In genomic region chr10:93397020-93397419, GRCh38 we compare ENCODE assay signal across 16 cellular contexts.
DNase-seq lines count a peak whose midpoint lies in the region; ATAC-seq and TF ChIP-seq lines count a peak whose summit lies in the region.
"Had no signal": no experiment of that assay in that cellular context is flagged by ENCODE, and none has a peak within 500 bp of the region (broad histone marks: within the 10 kb centered on the region; RNA-seq: fewer than 3 reads in every experiment).

No MANE protein-coding gene starts in this region.

- TF ChIP-seq EP300 in gastroesophageal sphincter (IDR thresholded peaks at IDR 0.05) = no peak

- WGBS in gastroesophageal sphincter (ENCODE audit: low coverage in 1 of 2), 2 donors = 27 to 30% methylated on average over 6 of the region's 6 CpGs
- 77 to 79% methylated on average over 6 of the region's 6 CpGs for WGBS in GM23248 (ENCODE audit: low coverage in 1 of 2, low lambda C conversion rate in 2 of 2, missing lambda C conversion rate in 2 of 2), 2 experiments

- H3K27me3 ChIP-seq in gastroesophageal sphincter = no peaks in the 10 kb centered on the region
- no peaks in the 10 kb centered on the region for H3K27me3 ChIP-seq in rectal smooth muscle tissue (ENCODE audit: control insufficient read depth, insufficient read depth, low read length)
- no peaks in the 10 kb centered on the region for H3K27me3 ChIP-seq in GM23248 (replicated peaks; ENCODE audit: insufficient read depth)
- H3K27me3 ChIP-seq: BE2C had no signal

- peaks cover 61% of the 10 kb centered on the region for H3K4me1 Mint-ChIP-seq in chondrocyte (ENCODE audit: low read depth)

- no peaks in the 10 kb centered on the region for H3K9me2 ChIP-seq in GM23248 (ENCODE audit: insufficient read depth)

- H3K9ac ChIP-seq in rectal smooth muscle tissue (ENCODE audit: low read length) (no peak overlapping the region), GM23248 (no peak overlapping the region)

- in situ Hi-C loops in GM23248 (cut with MboI) = no loop called here

- H4K20me1 ChIP-seq in GM23248 (ENCODE audit: insufficient read depth) = no peaks in the 10 kb centered on the region

- no peak for DNase-seq in chondrocyte (ENCODE audit: low spot score)
- no peak for DNase-seq in left lobe of liver (ENCODE audit: low spot score)
- DNase-seq in NCI-H2107 treated with DMSO at 0.1 percent for 48 hours (lab: John Stamatoyannopoulos, UW; ENCODE audit: unreplicated experiment) = no peak
- DNase-seq in GM23248 = no peak
- DNase-seq in AML-193 (lab: John Stamatoyannopoulos, UW) = no peak
- DNase-seq: BE2C; CD4-positive, alpha-beta T cell; DMS53; NCI-H1417 treated with DMSO at 0.1 percent for 48 hours; NCI-H1930; NCI-H2171 treated with DMSO at 0.1 percent for 48 hours; NCI-H510A; NCI-H82 had no signal

- H3K4me1 ChIP-seq in gastroesophageal sphincter (peaks cover 0 to 34% (median 3%) of the 10 kb centered on the region in 3 donors), rectal smooth muscle tissue (ENCODE audit: control insufficient read depth, insufficient read depth, low read length) (peaks cover 4% of the 10 kb centered on the region), GM23248 (ENCODE audit: insufficient read depth) (peaks cover 7% of the 10 kb centered on the region; the same call in 1 of the 2 replicates)
- H3K4me1 ChIP-seq: BE2C had no signal

- no peaks in the 10 kb centered on the region for H3K27me3 Mint-ChIP-seq in chondrocyte (ENCODE audit: low read depth)
- H3K27me3 Mint-ChIP-seq: CD4-positive, alpha-beta T cell had no signal

- H3K4me2 ChIP-seq in GM23248 (ENCODE audit: unreplicated experiment) = no peak overlapping the region

- TF ChIP-seq POLR2A in gastroesophageal sphincter (IDR thresholded peaks at IDR 0.05) = no peak

- H2AFZ ChIP-seq in GM23248 = no peak overlapping the region

- no peak for TF ChIP-seq CTCF in chondrocyte (IDR thresholded peaks at IDR 0.05)
- TF ChIP-seq CTCF in gastroesophageal sphincter (IDR thresholded peaks at IDR 0.05) = no peak

- H3K4me3 ChIP-seq in gastroesophageal sphincter (no peak overlapping the region), rectal smooth muscle tissue (ENCODE audit: low read length) (no peak overlapping the region), GM23248 (no peak overlapping the region)
- H3K4me3 ChIP-seq: K562 had no signal

- no peak overlapping the region for H3K4me3 Mint-ChIP-seq in chondrocyte (ENCODE audit: unreplicated experiment)
- H3K4me3 Mint-ChIP-seq: CD4-positive, alpha-beta T cell had no signal

- H3K36me3 ChIP-seq in gastroesophageal sphincter = peaks cover 0 to 70% of the 10 kb centered on the region in 2 donors
- peaks cover 11% of the 10 kb centered on the region for H3K36me3 ChIP-seq in rectal smooth muscle tissue (ENCODE audit: control insufficient read depth, insufficient read depth, low read length)
- H3K36me3 ChIP-seq in GM23248 (ENCODE audit: low read depth) = peaks cover 93% of the 10 kb centered on the region
- H3K36me3 ChIP-seq: BE2C had no signal

- peaks cover 55% of the 10 kb centered on the region for H3K36me3 Mint-ChIP-seq in chondrocyte (ENCODE audit: low read depth)

- H3K27ac ChIP-seq in gastroesophageal sphincter (peak overlapping the region; percentile 42 to 68 (median 50)), rectal smooth muscle tissue (ENCODE audit: low read depth, low read length) (peak overlapping the region; percentile 57), GM23248 (no peak overlapping the region)

- H3K9me3 Mint-ChIP-seq in chondrocyte (ENCODE audit: low read depth) = no peaks in the 10 kb centered on the region
- H3K9me3 Mint-ChIP-seq: CD4-positive, alpha-beta T cell had no signal

- peaks cover 58% of the 10 kb centered on the region for H3F3A ChIP-seq in GM23248 (ENCODE audit: insufficient read depth)

- peak overlapping the region; percentile 81 for H3K27ac Mint-ChIP-seq in chondrocyte (ENCODE audit: unreplicated experiment)
- H3K27ac Mint-ChIP-seq: CD4-positive, alpha-beta T cell had no signal

- H3K79me2 ChIP-seq in GM23248 (ENCODE audit: insufficient read depth) = peaks cover 43% of the 10 kb centered on the region

- H3K9me3 ChIP-seq in gastroesophageal sphincter (no peaks in the 10 kb centered on the region), GM23248 (ENCODE audit: low read depth) (no peaks in the 10 kb centered on the region)
- H3K9me3 ChIP-seq: BE2C had no signal

- no peak for ATAC-seq in gastroesophageal sphincter
- ATAC-seq in left lobe of liver = no peak
- ATAC-seq: K562 had no signal
